ENCODE assay signal across 1 cellular context in the genomic region with DNA sequence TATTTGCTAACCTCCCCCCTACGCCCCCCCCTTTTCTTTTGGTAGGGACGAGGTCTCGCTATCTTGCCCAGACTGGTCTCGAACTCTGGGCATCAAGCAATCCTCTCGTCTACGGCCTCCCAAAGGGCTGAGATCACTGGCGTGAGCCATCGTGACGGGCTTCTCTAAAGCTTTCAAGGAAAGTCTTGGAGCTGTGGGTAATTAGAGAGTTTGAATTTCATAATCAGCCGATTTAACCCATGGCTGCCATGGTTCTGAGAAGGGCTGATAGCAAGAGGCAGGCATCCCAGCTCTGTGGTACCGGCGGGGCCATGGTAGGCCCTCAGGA.
TF ChIP-seq lines count a peak whose summit lies in the region.

No MANE protein-coding gene starts in this region.

TF ChIP-seq in IMR-90, 13 proteins besides CTCF, POLR2A, EP300 and RAD21:
- TF ChIP-seq CHD1 (IDR thresholded peaks at IDR 0.05; ENCODE audit: low read depth, low read length) (no peak), MXI1 (IDR thresholded peaks at IDR 0.05; ENCODE audit: borderline replicate concordance, low read depth, low read length) (no peak), RCOR1 (IDR thresholded peaks at IDR 0.05; ENCODE audit: insufficient replicate concordance, low read length) (no peak), CEBPB (IDR thresholded peaks at IDR 0.05; ENCODE audit: low read depth, low read length) (no peak), SMC3 (IDR thresholded peaks at IDR 0.05; ENCODE audit: low read depth, low read length) (no peak), FOS (IDR thresholded peaks at IDR 0.05; ENCODE audit: low read depth, low read length) (no peak), BHLHE40 (IDR thresholded peaks at IDR 0.05; ENCODE audit: low read depth, low read length) (no peak), NFE2L2 (IDR thresholded peaks at IDR 0.05; ENCODE audit: low read depth, low read length) (no peak), RFX5 (IDR thresholded peaks at IDR 0.05; ENCODE audit: low read depth, low read length) (no peak), MAFK (IDR thresholded peaks at IDR 0.05; ENCODE audit: low read depth, low read length) (no peak), MAZ (IDR thresholded peaks at IDR 0.05; ENCODE audit: borderline replicate concordance, low read depth, low read length) (no peak)
- TF ChIP-seq, protein P1, sequence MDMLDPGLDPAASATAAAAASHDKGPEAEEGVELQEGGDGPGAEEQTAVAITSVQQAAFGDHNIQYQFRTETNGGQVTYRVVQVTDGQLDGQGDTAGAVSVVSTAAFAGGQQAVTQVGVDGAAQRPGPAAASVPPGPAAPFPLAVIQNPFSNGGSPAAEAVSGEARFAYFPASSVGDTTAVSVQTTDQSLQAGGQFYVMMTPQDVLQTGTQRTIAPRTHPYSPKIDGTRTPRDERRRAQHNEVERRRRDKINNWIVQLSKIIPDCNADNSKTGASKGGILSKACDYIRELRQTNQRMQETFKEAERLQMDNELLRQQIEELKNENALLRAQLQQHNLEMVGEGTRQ (IDR thresholded peaks at IDR 0.05; ENCODE audit: low read depth, low read length) = no peak
